Comparison of ENCODE assay signal across 17 cellular contexts in the genomic region with DNA sequence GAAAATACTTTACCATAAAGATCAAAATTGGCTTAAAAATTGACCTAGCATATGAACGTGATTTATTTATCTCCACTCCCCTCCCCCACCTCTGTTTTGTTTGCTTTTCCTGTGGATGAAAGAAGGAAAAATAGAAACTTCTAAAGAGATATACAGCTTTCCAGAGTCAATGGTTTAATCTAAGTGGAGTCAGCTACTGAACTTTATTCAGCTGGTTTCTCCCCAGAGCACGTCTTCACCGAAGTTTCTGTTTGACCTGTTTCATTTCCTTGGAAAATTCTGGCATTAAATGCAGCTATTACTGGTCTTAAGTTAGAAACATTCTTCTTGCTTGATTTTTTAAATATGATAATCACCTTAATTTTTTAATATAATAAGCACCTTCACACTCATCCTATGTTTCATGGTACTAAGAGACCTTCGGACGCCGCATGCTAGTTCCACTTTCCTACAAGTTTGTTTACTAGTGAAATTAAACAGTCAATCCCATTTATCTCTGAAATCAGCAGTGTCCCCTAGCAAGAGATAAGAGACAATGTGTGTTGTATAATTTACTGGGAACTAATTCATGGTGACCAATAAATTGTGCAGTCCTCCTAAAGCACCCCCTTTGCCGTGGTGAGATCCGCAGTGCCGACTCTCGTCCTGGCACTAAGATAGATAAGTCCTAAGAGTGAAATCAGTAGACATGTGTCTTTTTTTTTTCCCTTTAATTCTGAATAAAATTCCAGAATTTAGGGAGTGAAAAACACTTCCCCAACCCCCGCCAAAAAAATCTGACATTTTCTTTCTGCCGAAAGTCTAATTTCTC.
"Had no signal": no experiment of that assay in that cellular context is flagged by ENCODE, and none has a peak within 500 bp of the region (broad histone marks: within the 10 kb centered on the region; RNA-seq: fewer than 3 reads in every experiment).

No MANE protein-coding gene starts in this region.

- H3K36me3 ChIP-seq: breast epithelium had no signal

- H3K27ac ChIP-seq: breast epithelium, testis had no signal

- H3K27me3 ChIP-seq: breast epithelium, testis had no signal

- ATAC-seq: esophagus mucosa; sciatic nerve; stimulated activated naive CD8-positive, alpha-beta T cell treated with anti-CD3 and anti-CD28 coated beads, Interleukin-15, Interleukin-2, amounts not matched to agents 100 U/mL and 50 U/mL, for 24 hours had no signal

- DNase-seq: activated CD4-positive, alpha-beta memory T cell treated with anti-CD3 and anti-CD28 coated beads for 36 hours; activated gamma-delta T cell treated with Interleukin-2 at 50 U/mL for 16 hours; activated naive CD8-positive, alpha-beta T cell treated with anti-CD3 and anti-CD28 coated beads for 36 hours; activated T-cell treated with anti-CD3 and anti-CD28 coated beads, Interleukin-2, amount 50 U/mL, for 48 hours; anterior cingulate cortex; dermis blood vessel endothelial cell; foreskin fibroblast; head of caudate nucleus; posterior cingulate gyrus; stimulated activated CD4-positive, alpha-beta T cell treated with anti-CD3 and anti-CD28 coated beads, Interleukin-12 subunit alpha, Interleukin-12 subunit beta, amount 100 ng/mL, for 4 hours; stimulated activated CD4-positive, alpha-beta T cell treated with anti-CD3 and anti-CD28 coated beads, Interleukin-2, amount 100 ng/mL, for 48 hours; stimulated activated CD8-positive, alpha-beta memory T cell treated with anti-CD3 and anti-CD28 coated beads, Interleukin-4, amount 100 ng/mL, for 48 hours; stimulated activated naive CD8-positive, alpha-beta T cell treated with anti-CD3 and anti-CD28 coated beads, Interleukin-15, Interleukin-2, amounts not matched to agents 100 U/mL and 50 U/mL, for 24 hours; testis had no signal

- H3K4me1 ChIP-seq: breast epithelium, testis had no signal

- H3K4me3 ChIP-seq: breast epithelium, testis had no signal

- H3K9me3 ChIP-seq: breast epithelium, testis had no signal
